Comparison of ENCODE assay signal across 2 cellular contexts in the genomic region with DNA sequence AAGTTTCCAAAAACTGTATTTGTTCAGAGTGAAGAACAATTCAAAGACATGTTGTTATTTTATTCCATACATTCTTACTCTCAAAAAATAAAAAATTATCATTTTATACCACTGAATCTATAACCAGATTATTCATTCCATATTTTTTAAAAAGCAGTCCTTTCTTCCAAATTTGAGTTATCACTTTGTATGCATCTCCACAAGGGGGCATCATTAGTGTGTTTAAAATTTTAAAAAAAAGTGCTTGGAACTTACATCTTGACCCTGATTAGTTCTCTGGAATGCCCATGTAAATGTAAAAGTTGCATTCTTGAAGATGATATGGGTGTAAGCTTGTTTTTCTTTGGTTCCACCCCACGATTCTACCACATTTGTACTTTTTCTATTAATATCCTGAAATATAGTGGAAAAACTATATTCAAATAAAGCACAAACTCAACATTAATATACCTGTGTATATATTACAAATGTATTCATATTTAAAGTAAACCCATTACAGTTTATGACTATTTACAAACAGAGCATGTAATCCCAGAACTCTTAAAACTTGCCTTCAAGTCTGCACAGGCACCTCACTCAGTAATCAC.
TF ChIP-seq lines count a peak whose summit lies in the region.

No MANE protein-coding gene starts in this region.

TF ChIP-seq in HCT116, 20 proteins besides CTCF, POLR2A, EP300 and RAD21 (continued from another document):
- TF ChIP-seq, protein P1, sequence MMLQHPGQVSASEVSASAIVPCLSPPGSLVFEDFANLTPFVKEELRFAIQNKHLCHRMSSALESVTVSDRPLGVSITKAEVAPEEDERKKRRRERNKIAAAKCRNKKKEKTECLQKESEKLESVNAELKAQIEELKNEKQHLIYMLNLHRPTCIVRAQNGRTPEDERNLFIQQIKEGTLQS (IDR thresholded peaks at IDR 0.05): no peak
- TF ChIP-seq, protein P2, sequence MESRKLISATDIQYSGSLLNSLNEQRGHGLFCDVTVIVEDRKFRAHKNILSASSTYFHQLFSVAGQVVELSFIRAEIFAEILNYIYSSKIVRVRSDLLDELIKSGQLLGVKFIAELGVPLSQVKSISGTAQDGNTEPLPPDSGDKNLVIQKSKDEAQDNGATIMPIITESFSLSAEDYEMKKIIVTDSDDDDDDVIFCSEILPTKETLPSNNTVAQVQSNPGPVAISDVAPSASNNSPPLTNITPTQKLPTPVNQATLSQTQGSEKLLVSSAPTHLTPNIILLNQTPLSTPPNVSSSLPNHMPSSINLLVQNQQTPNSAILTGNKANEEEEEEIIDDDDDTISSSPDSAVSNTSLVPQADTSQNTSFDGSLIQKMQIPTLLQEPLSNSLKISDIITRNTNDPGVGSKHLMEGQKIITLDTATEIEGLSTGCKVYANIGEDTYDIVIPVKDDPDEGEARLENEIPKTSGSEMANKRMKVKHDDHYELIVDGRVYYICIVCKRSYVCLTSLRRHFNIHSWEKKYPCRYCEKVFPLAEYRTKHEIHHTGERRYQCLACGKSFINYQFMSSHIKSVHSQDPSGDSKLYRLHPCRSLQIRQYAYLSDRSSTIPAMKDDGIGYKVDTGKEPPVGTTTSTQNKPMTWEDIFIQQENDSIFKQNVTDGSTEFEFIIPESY (IDR thresholded peaks at IDR 0.05; ENCODE audit: extremely low read depth, insufficient replicate concordance, low read length): no peak
- TF ChIP-seq ELF1 (IDR thresholded peaks at IDR 0.05; ENCODE audit: borderline replicate concordance, low read depth) (no peak), JUND (IDR thresholded peaks at IDR 0.05) (no peak), ZFX (IDR thresholded peaks at IDR 0.05) (no peak), SP1 (IDR thresholded peaks at IDR 0.05; ENCODE audit: low read depth) (no peak), FOSL1 (IDR thresholded peaks at IDR 0.05; ENCODE audit: low read depth) (no peak), EZH2 (IDR thresholded peaks at IDR 0.05) (no peak)
TF ChIP-seq in HCT116: peak in this region for 0.

TF ChIP-seq in liver, 16 proteins besides CTCF, POLR2A, EP300 and RAD21 (continued from another document):
- TF ChIP-seq, protein P2 (IDR thresholded peaks at IDR 0.05): no peak
- TF ChIP-seq NR2F2 (IDR thresholded peaks at IDR 0.05) (no peak), YY1 (IDR thresholded peaks at IDR 0.05) (no peak)
- TF ChIP-seq, protein P1 (IDR thresholded peaks at IDR 0.05): no peak
